24 cellular contexts compared by ENCODE assay signal in genomic region chr13:21531475-21531874, GRCh38.
A peak's percentile ranks its signal among the peaks of the same experiment; 100 is the strongest.
DNase-seq lines count a peak whose midpoint lies in the region; ATAC-seq, FAIRE-seq and TF ChIP-seq lines count a peak whose summit lies in the region.
"Had no signal": no experiment of that assay in that cellular context is flagged by ENCODE, and none has a peak within 500 bp of the region (broad histone marks: within the 10 kb centered on the region; RNA-seq: fewer than 3 reads in every experiment).

No MANE protein-coding gene starts in this region.

- DNase-seq in CD4-positive, alpha-beta T cell = no peak
- DNase-seq in GM12892 (ENCODE audit: insufficient read length) = no peak
- DNase-seq in left kidney (ENCODE audit: low read depth, low spot score) = peak; percentile 85
- DNase-seq in OCI-M1 (lab: John Stamatoyannopoulos, UW) = no peak
- DNase-seq: 8988T; ACHN; AML-193; BE2C; CD8-positive, alpha-beta T cell; DMS 273 treated with DMSO at 0.1 percent for 48 hours; DMS79; EL; GDM1; GOT3 had no signal

- no peaks in the 10 kb centered on the region for H3K27me3 ChIP-seq in CD4-positive, alpha-beta T cell (ENCODE audit: control insufficient read depth, insufficient read depth, low read length)
- H3K27me3 ChIP-seq: BE2C; BLaER1 treated with 17β-estradiol and CSF1 and Interleukin-3, amounts not matched to agents 10 nM and 100 nM had no signal

- H3K36me3 Mint-ChIP-seq in CD4-positive, alpha-beta T cell (ENCODE audit: low read depth) = peaks cover 43% of the 10 kb centered on the region

- POLR2A ChIA-PET in CD4-positive, alpha-beta T cell (lab: Charles Lee) = no interaction called here

- H3K27ac ChIP-seq in CD4-positive, alpha-beta T cell (ENCODE audit: low read depth, low read length) = no peak overlapping the region
- H3K27ac ChIP-seq in VCaP = peak overlapping the region; percentile 92
- H3K27ac ChIP-seq: A549; BLaER1 treated with 17β-estradiol and CSF1 and Interleukin-3, amounts not matched to agents 10 nM and 100 nM had no signal

- CTCF ChIA-PET in CD4-positive, alpha-beta T cell (lab: Charles Lee) = no interaction called here

- peak overlapping the region; percentile 9 for H3K27ac Mint-ChIP-seq in CD4-positive, alpha-beta T cell
- H3K27ac Mint-ChIP-seq: CD8-positive, alpha-beta T cell had no signal

- H3K4me3 Mint-ChIP-seq in CD4-positive, alpha-beta T cell = no peak overlapping the region
- H3K4me3 Mint-ChIP-seq: CD14-positive monocyte; CD8-positive, alpha-beta T cell had no signal

- no peaks in the 10 kb centered on the region for H3K4me1 Mint-ChIP-seq in CD4-positive, alpha-beta T cell (ENCODE audit: low read depth)
- H3K4me1 Mint-ChIP-seq: CD14-positive monocyte had no signal

- no peaks in the 10 kb centered on the region for H3K9me3 ChIP-seq in CD4-positive, alpha-beta T cell (ENCODE audit: control insufficient read depth, low read length)
- H3K9me3 ChIP-seq: A549, BE2C, HAP-1 had no signal

- TF ChIP-seq CTCF in CD4-positive, alpha-beta T cell (IDR thresholded peaks at IDR 0.05) = no peak
- TF ChIP-seq CTCF in VCaP (conservative IDR thresholded peaks at IDR 0.05) = no peak

- FAIRE-seq in GM12892 (lab: Jason Lieb, UNC) = peak; percentile 68
- FAIRE-seq: A549, D721Med, GM12891, H54 had no signal

- no peak for ATAC-seq in CD4-positive, alpha-beta T cell (ENCODE audit: poor library complexity)
- ATAC-seq in GM19452 (IDR thresholded peaks at IDR 0.05; ENCODE audit: unreplicated experiment) = no peak
- no peak for ATAC-seq in GM18511 (IDR thresholded peaks at IDR 0.05; ENCODE audit: unreplicated experiment)
- ATAC-seq: A549; CD8-positive, alpha-beta T cell had no signal

- intact Hi-C loops in CD4-positive, alpha-beta T cell (cut with DNase I, micrococcal nuclease) = no loop called here

- no peak for TF ChIP-seq POLR2A in GM12892 (IDR thresholded peaks at IDR 0.05; ENCODE audit: low read depth, low read length)

- H3K9me3 Mint-ChIP-seq in CD4-positive, alpha-beta T cell = no peaks in the 10 kb centered on the region
- H3K9me3 Mint-ChIP-seq: CD14-positive monocyte; CD8-positive, alpha-beta T cell had no signal

- H3K27me3 Mint-ChIP-seq in CD4-positive, alpha-beta T cell = no peaks in the 10 kb centered on the region
